ENCODE assay signal across 7 cellular contexts in the genomic region with DNA sequence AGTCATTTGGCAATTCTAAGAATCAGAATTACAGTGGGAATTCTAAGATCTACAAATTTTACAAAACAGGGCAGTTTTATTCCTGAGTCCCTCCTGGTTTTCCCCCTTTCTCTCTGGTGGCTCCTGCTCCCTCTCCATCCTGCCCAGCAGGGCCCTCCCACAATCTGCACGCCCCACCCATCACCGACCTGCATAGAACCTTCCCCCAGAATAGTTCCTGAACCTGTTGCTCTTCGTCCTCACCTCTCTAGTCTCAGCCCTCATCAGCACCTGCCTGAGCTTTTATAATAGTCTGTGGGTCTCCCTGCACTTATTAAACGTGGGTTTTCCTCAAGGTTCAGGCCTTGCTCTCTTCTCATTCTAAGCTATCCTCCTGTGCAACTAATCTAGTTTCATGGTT. TPM values are rescaled to one million over a fixed set of nuclear protein-coding genes. Genes with fewer than 3 reads are reported as not detected.
"Had no signal": no experiment of that assay in that cellular context is flagged by ENCODE, and none has a peak within 500 bp of the region (broad histone marks: within the 10 kb centered on the region; RNA-seq: fewer than 3 reads in every experiment).

No MANE protein-coding gene starts in this region.

- H3K9me3 ChIP-seq: HAP-1 had no signal

- H3K4me1 ChIP-seq: HAP-1 had no signal

- H3K27ac ChIP-seq: GM23248 had no signal

- ATAC-seq: HCT116, K562 had no signal

- H3K9ac ChIP-seq: GM23248 had no signal

- H3K4me3 ChIP-seq: GM23248, HAP-1, K562 had no signal

- H3K36me3 ChIP-seq: HAP-1 had no signal

- DNase-seq: GM23248, GOT3, H7, IMR-90 had no signal

- H2AFZ ChIP-seq: GM23248 had no signal

RNA-seq across cellular contexts. Expression of gene MNX1, which starts 49.1 kb away (rescaled TPM):
- total RNA-seq: GM23248, IMR-90 had no signal
- polyA plus RNA-seq: GM23248, IMR-90 had no signal
